Comparison of ENCODE assay signal across 17 cellular contexts in the genomic region with DNA sequence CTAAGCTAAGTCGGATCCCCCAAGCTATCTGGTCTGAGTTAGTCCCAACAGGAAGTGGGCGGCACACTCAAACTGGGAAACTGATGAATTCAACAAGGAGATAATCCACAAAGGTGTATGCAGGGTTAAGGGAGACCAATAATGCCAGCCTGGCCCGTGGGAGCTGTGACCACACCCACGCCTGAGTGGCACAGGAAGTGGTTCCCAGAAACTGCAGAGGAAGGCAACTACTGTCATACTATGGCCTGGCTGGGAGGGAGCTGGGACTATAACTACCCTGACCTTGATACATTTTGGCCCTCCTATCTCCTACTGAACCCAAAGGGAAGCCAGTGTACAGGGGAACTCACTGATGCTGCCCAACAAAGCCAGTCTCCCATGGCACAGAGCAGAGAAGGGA.
"Had no signal": no experiment of that assay in that cellular context is flagged by ENCODE, and none has a peak within 500 bp of the region (broad histone marks: within the 10 kb centered on the region; RNA-seq: fewer than 3 reads in every experiment).

No MANE protein-coding gene starts in this region.

- DNase-seq: activated B cell treated with CpG ODN at 0.5 μM for 24 hours; activated CD4-positive, alpha-beta T cell treated with anti-CD3 and anti-CD28 coated beads, Interleukin-2, amount 50 U/mL, for 1 hour; dermis blood vessel endothelial cell; effector memory CD8-positive, alpha-beta T cell; foreskin melanocyte; kidney glomerular epithelial cell; left ventricle myocardium superior; occipital lobe; SK-N-SH; stimulated activated CD4-positive, alpha-beta T cell treated with anti-CD3 and anti-CD28 coated beads, Interleukin-4, amount 100 ng/mL, for 24 hours; stimulated activated naive CD4-positive, alpha-beta T cell treated with Interleukin-2 at 50 U/mL for 16 hours; T-cell; T-helper 9 cell had no signal

- H3K27ac Mint-ChIP-seq: activated B cell treated with CpG ODN at 0.5 μM for 24 hours, nephron, progenitor cell of endocrine pancreas, T-cell, type B pancreatic cell had no signal

- H3K4me1 Mint-ChIP-seq: activated B cell treated with CpG ODN at 0.5 μM for 24 hours, nephron had no signal

- H3K36me3 Mint-ChIP-seq: T-cell, type B pancreatic cell had no signal

- H3K4me3 Mint-ChIP-seq: activated B cell treated with CpG ODN at 0.5 μM for 24 hours, nephron, T-cell, type B pancreatic cell had no signal

- ATAC-seq: effector memory CD8-positive, alpha-beta T cell; left ventricle myocardium superior; T-cell had no signal

- H3K27ac ChIP-seq: right atrium auricular region had no signal

- H3K9me3 Mint-ChIP-seq: activated B cell treated with CpG ODN at 0.5 μM for 24 hours; effector memory CD8-positive, alpha-beta T cell; T-cell; type B pancreatic cell had no signal
